Comparison of ENCODE assay signal across 8 cellular contexts in genomic region chr4:7102516-7102909, GRCh38. TPM values are rescaled to one million over a fixed set of nuclear protein-coding genes. Genes with fewer than 3 reads are reported as not detected.
DNase-seq lines count a peak whose midpoint lies in the region; FAIRE-seq and TF ChIP-seq lines count a peak whose summit lies in the region.
"Not testable (repeated sequence)": the region's sequence is repeated elsewhere in the genome, so short reads cannot be mapped to it uniquely, and the experiment has no call there.

No MANE protein-coding gene starts in this region.

- H3K27me3 Mint-ChIP-seq in glutamatergic neuron (ENCODE audit: unreplicated experiment) = not testable (repeated sequence)
- peaks cover 18% of the 10 kb centered on the region for H3K27me3 Mint-ChIP-seq in mesothelial cell of epicardium (ENCODE audit: low read depth)

- DNase-seq in activated CD8-positive, alpha-beta memory T cell treated with anti-CD3 and anti-CD28 coated beads for 24 hours = peak; percentile 60
- DNase-seq in bronchial epithelial cell (ENCODE audit: low read depth); glutamatergic neuron; mesothelial cell of epicardium (ENCODE audit: low spot score in 2 of 2, unreplicated experiment in 2 of 2); sigmoid colon: not testable (repeated sequence)

- peak overlapping the region; percentile 63; the same call in 1 of the 2 replicates for H3K4me3 ChIP-seq in GM08714 (ENCODE audit: low read length)
- peak overlapping the region; percentile 68 for H3K4me3 ChIP-seq in OCI-LY1 (ENCODE audit: low read depth, low read length, poor library complexity, severe bottlenecking)
- H3K4me3 ChIP-seq in bronchial epithelial cell (ENCODE audit: low read depth, low read length) = peak overlapping the region; percentile 46
- H3K4me3 ChIP-seq in sigmoid colon = peak overlapping the region; percentile 48 to 62 (median 59)
- peak overlapping the region; percentile 48 for H3K4me3 ChIP-seq in urinary bladder (ENCODE audit: low read depth, low read length)

- not testable (repeated sequence) for H3K4me1 Mint-ChIP-seq in glutamatergic neuron (ENCODE audit: low read depth, unreplicated experiment)
- peaks cover 23% of the 10 kb centered on the region for H3K4me1 Mint-ChIP-seq in mesothelial cell of epicardium

- not testable (repeated sequence) for H3K9me2 ChIP-seq in OCI-LY1 (ENCODE audit: low read depth, low read length)

- H3K27ac Mint-ChIP-seq in glutamatergic neuron (ENCODE audit: unreplicated experiment); mesothelial cell of epicardium: not testable (repeated sequence)

- intact Hi-C loops in sigmoid colon (cut with DNase I) = not testable (repeated sequence)

- H3K9me3 Mint-ChIP-seq in glutamatergic neuron (ENCODE audit: unreplicated experiment) = peaks cover 11% of the 10 kb centered on the region
- not testable (repeated sequence) for H3K9me3 Mint-ChIP-seq in mesothelial cell of epicardium

- TF ChIP-seq CTCF in OCI-LY1 (IDR thresholded peaks at IDR 0.05; ENCODE audit: low read length); bronchial epithelial cell (IDR thresholded peaks at IDR 0.05; ENCODE audit: insufficient read depth, low read length, severe bottlenecking); glutamatergic neuron (IDR thresholded peaks at IDR 0.05; ENCODE audit: partially characterized antibody, unreplicated experiment); mesothelial cell of epicardium (IDR thresholded peaks at IDR 0.05; ENCODE audit: unreplicated experiment); sigmoid colon (IDR thresholded peaks at IDR 0.05): not testable (repeated sequence)

- not testable (repeated sequence) for H3K36me3 ChIP-seq in OCI-LY1 (ENCODE audit: insufficient read depth, low read length); bronchial epithelial cell (ENCODE audit: control insufficient read depth, insufficient read depth, low read length); sigmoid colon; urinary bladder (ENCODE audit: insufficient read depth)

- H3K27me3 ChIP-seq in OCI-LY1 (ENCODE audit: insufficient read depth, low read length); bronchial epithelial cell (ENCODE audit: control insufficient read depth, insufficient read depth, low read length); sigmoid colon: not testable (repeated sequence)

- not testable (repeated sequence) for H3F3A ChIP-seq in OCI-LY1 (ENCODE audit: insufficient read depth, low read length)

- not testable (repeated sequence) for FAIRE-seq in bronchial epithelial cell (lab: Jason Lieb, UNC)

- 33 to 60% methylated on average over 12 of the region's 12 CpGs for WGBS in sigmoid colon, 2 donors
- WGBS in urinary bladder = 67% methylated on average over 12 of the region's 12 CpGs

- not testable (repeated sequence) for H3K9me3 ChIP-seq in OCI-LY1 (ENCODE audit: low read length); sigmoid colon

- not testable (repeated sequence) for H2AFZ ChIP-seq in OCI-LY1 (ENCODE audit: low read length)

- not testable (repeated sequence) for H3K36me3 Mint-ChIP-seq in glutamatergic neuron (ENCODE audit: unreplicated experiment); mesothelial cell of epicardium

- not testable (repeated sequence) for TF ChIP-seq EP300 in sigmoid colon (IDR thresholded peaks at IDR 0.05)

- not testable (repeated sequence) for H4K20me1 ChIP-seq in OCI-LY1 (ENCODE audit: insufficient read depth, low read length)

- peak overlapping the region; percentile 64; the same call in 1 of the 2 replicates for H3K9ac ChIP-seq in OCI-LY1 (ENCODE audit: low read length)

- H3K27ac ChIP-seq in OCI-LY1 (ENCODE audit: low read depth, low read length, poor library complexity, severe bottlenecking) = not testable (repeated sequence)
- H3K27ac ChIP-seq in sigmoid colon (peak overlapping the region; percentile 75 to 86 (median 82)), urinary bladder (ENCODE audit: low read depth) (peak overlapping the region; percentile 74)

- H3K4me2 ChIP-seq in OCI-LY1 (ENCODE audit: low read length) = peak overlapping the region; percentile 92

- not testable (repeated sequence) for H3K79me2 ChIP-seq in OCI-LY1 (ENCODE audit: insufficient read depth, low read length)

- not testable (repeated sequence) for TF ChIP-seq POLR2A in sigmoid colon (IDR thresholded peaks at IDR 0.05)

- H3K4me1 ChIP-seq in OCI-LY1 (ENCODE audit: insufficient read depth, low read length, severe bottlenecking) = peaks cover 13% of the 10 kb centered on the region
- peaks cover 0 to 25% (median 22%) of the 10 kb centered on the region in 4 donors for H3K4me1 ChIP-seq in sigmoid colon
- not testable (repeated sequence) for H3K4me1 ChIP-seq in urinary bladder (ENCODE audit: insufficient read depth)

- H3K4me3 Mint-ChIP-seq in glutamatergic neuron (ENCODE audit: unreplicated experiment) (peak overlapping the region; percentile 86), mesothelial cell of epicardium (peak overlapping the region; percentile 77)

RNA-seq across cellular contexts. Expression of gene GRPEL1, which starts 34.6 kb away (rescaled TPM):
- total RNA-seq in bronchial epithelial cell (67.4 and 91.0 TPM in 2 replicates), glutamatergic neuron (ENCODE audit: unreplicated experiment) (14.0 TPM), mesothelial cell of epicardium (15.5 to 17.9 TPM (median 17.3 TPM) in 3 replicates), sigmoid colon (10 to 100 TPM in 3 of 4 donors, 1 to 10 TPM in 1; 7.5 to 23.2 (median 15.0) TPM), urinary bladder (15.9 TPM)
- polyA plus RNA-seq in sigmoid colon (10 to 100 TPM; 30.6 to 34.7 (median 31.9) TPM), urinary bladder (27.7 TPM)

RNA-seq across cellular contexts. Expression of gene TADA2B, which starts 59.3 kb away (rescaled TPM):
- total RNA-seq in bronchial epithelial cell (12.1 and 14.6 TPM in 2 replicates), glutamatergic neuron (ENCODE audit: unreplicated experiment) (14.3 TPM), mesothelial cell of epicardium (16.5 to 19.0 TPM (median 17.4 TPM) in 3 replicates), sigmoid colon (10 to 100 TPM; 15.0 to 22.7 (median 17.2) TPM), urinary bladder (12.7 TPM)
- polyA plus RNA-seq in sigmoid colon (10 to 100 TPM; 13.8 to 19.0 (median 16.6) TPM), urinary bladder (23.5 TPM)
